10 cellular contexts compared by ENCODE assay signal in genomic region chr11:124899376-124900145, GRCh38. TPM values are rescaled to one million over a fixed set of nuclear protein-coding genes. Genes with fewer than 3 reads are reported as not detected.
A peak's percentile ranks its signal among the peaks of the same experiment; 100 is the strongest.
DNase-seq lines count a peak whose midpoint lies in the region; ATAC-seq and TF ChIP-seq lines count a peak whose summit lies in the region.
"Had no signal": no experiment of that assay in that cellular context is flagged by ENCODE, and none has a peak within 500 bp of the region (broad histone marks: within the 10 kb centered on the region; RNA-seq: fewer than 3 reads in every experiment).

No MANE protein-coding gene starts in this region.

- H3K27ac ChIP-seq in RWPE2 (ENCODE audit: poor library complexity, severe bottlenecking) (peak overlapping the region; percentile 99), esophagus muscularis mucosa (replicated peaks in 1 of 4) (peak overlapping the region; percentile 66 to 76 (median 68)), parathyroid adenoma (peak overlapping the region; percentile 84)
- H3K27ac ChIP-seq: C4-2B had no signal

- H3K4me1 ChIP-seq in RWPE2 (ENCODE audit: insufficient read depth, poor library complexity, severe bottlenecking) (peaks cover 58% of the 10 kb centered on the region), esophagus muscularis mucosa (peaks cover 33 to 49% (median 34%) of the 10 kb centered on the region in 4 donors), parathyroid adenoma (no peaks in the 10 kb centered on the region)

- no peak for TF ChIP-seq CTCF in RWPE2 (IDR thresholded peaks at IDR 0.05; ENCODE audit: poor library complexity, severe bottlenecking)
- TF ChIP-seq CTCF in esophagus muscularis mucosa (IDR thresholded peaks at IDR 0.05), result no peak
- TF ChIP-seq CTCF in parathyroid adenoma (IDR thresholded peaks at IDR 0.05), result no peak

- H3K4me3 ChIP-seq in RWPE2 (ENCODE audit: severe bottlenecking), result no peak overlapping the region
- H3K4me3 ChIP-seq in esophagus muscularis mucosa, result no peak overlapping the region
- no peak overlapping the region for H3K4me3 ChIP-seq in parathyroid adenoma (ENCODE audit: low read depth, low read length)

- WGBS in esophagus muscularis mucosa, result 66% methylated on average over 6 of the region's 6 CpGs

- H3K27me3 ChIP-seq in RWPE2 (ENCODE audit: insufficient read depth, poor library complexity, severe bottlenecking), result no peaks in the 10 kb centered on the region
- H3K27me3 ChIP-seq in esophagus muscularis mucosa, result peaks cover 0 to 22% (median 0%) of the 10 kb centered on the region in 4 donors
- H3K27me3 ChIP-seq in parathyroid adenoma (ENCODE audit: control insufficient read depth, insufficient read depth, low read length), result no peaks in the 10 kb centered on the region

- H3K4me2 ChIP-seq in parathyroid adenoma (ENCODE audit: low read length), result no peak overlapping the region

- peak; percentile 20 for DNase-seq in D341Med (ENCODE audit: low spot score)
- DNase-seq in RWPE2 (ENCODE audit: low spot score), result no peak
- DNase-seq in esophagus muscularis mucosa (ENCODE audit: extremely low spot score), result no peak
- DNase-seq in RKO (ENCODE audit: low spot score), result no peak
- no peak for DNase-seq in activated T-cell treated with anti-CD3 and anti-CD28 coated beads, Interleukin-2, amount 50 U/mL, for 1 hour

- no peak for ATAC-seq in RWPE2 (ENCODE audit: low read depth)
- no peak for ATAC-seq in HG02588 (IDR thresholded peaks at IDR 0.05; ENCODE audit: unreplicated experiment)
- ATAC-seq in GM21528 (IDR thresholded peaks at IDR 0.05; ENCODE audit: low FRiP score, unreplicated experiment), result no peak

- no peak for TF ChIP-seq EP300 in esophagus muscularis mucosa (IDR thresholded peaks at IDR 0.05)

- H3K36me3 ChIP-seq in RWPE2 (ENCODE audit: low read depth), result no peaks in the 10 kb centered on the region
- peaks cover 0 to 8% (median 0%) of the 10 kb centered on the region in 4 donors for H3K36me3 ChIP-seq in esophagus muscularis mucosa
- H3K36me3 ChIP-seq in parathyroid adenoma (ENCODE audit: control insufficient read depth, insufficient read depth, low read length), result no peaks in the 10 kb centered on the region

- H3K9me3 ChIP-seq in RWPE2 (ENCODE audit: severe bottlenecking) (no peaks in the 10 kb centered on the region), esophagus muscularis mucosa (no peaks in the 10 kb centered on the region), parathyroid adenoma (ENCODE audit: control insufficient read depth, low read length) (no peaks in the 10 kb centered on the region)

- H3K9ac ChIP-seq in parathyroid adenoma, result no peak overlapping the region

- H2AFZ ChIP-seq in parathyroid adenoma, result no peak overlapping the region

- intact Hi-C loops in esophagus muscularis mucosa (cut with DNase I), result no loop called here

- H3K79me2 ChIP-seq in parathyroid adenoma, result no peaks in the 10 kb centered on the region

- no peak for TF ChIP-seq POLR2A in esophagus muscularis mucosa (IDR thresholded peaks at IDR 0.05; ENCODE audit: low read depth)

RNA-seq across cellular contexts. Expression of gene ROBO4, which starts 1.9 kb away (rescaled TPM):
- total RNA-seq in esophagus muscularis mucosa, result 10 to 100 TPM; 16.2 to 49.8 (median 36.7) TPM

RNA-seq across cellular contexts. Expression of gene HEPN1, which starts 19.5 kb away (rescaled TPM):
- not detected for total RNA-seq in esophagus muscularis mucosa
- total RNA-seq: liver had no signal

RNA-seq across cellular contexts. Expression of gene ROBO3, which starts 34.3 kb away (rescaled TPM):
- 10 to 100 TPM in 1 of 4 donors, 1 to 10 TPM in 3; 5.0 to 10.8 (median 8.5) TPM for total RNA-seq in esophagus muscularis mucosa

RNA-seq across cellular contexts. Expression of gene HEPACAM, which starts 36.3 kb away (rescaled TPM):
- total RNA-seq in esophagus muscularis mucosa, result 1 to 10 TPM in 3 of 4 donors, under 1 TPM in 1; 0.42 to 2.1 (median 1.1) TPM

RNA-seq across cellular contexts. Expression of gene CCDC15, which starts 54.4 kb away (rescaled TPM):
- 1 to 10 TPM in 1 of 4 donors, under 1 TPM in 3; 0.42 to 1.6 (median 0.60) TPM for total RNA-seq in esophagus muscularis mucosa
